8 cellular contexts compared by ENCODE assay signal in the genomic region with DNA sequence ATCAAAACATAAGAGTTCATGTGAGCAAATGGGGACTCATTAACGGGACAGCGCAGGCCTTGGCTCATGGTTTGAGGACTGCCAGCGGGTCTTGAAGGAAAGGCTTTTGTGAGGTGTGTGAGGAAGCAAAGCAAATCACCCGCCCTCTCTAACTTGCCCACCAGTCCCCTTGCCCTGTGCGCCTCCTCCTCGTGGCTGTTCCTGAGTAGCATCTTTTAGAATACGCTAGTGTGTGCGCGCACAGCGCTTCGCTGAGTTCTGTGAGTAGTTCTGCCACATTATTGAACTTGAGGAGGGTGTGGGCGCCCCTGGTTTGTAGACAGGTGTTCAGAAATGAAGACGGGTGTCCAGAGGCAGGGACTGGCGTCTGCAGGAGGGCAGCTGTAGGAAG.
DNase-seq lines count a peak whose midpoint lies in the region; TF ChIP-seq lines count a peak whose summit lies in the region.
"Not testable (repeated sequence)": the region's sequence is repeated elsewhere in the genome, so short reads cannot be mapped to it uniquely, and the experiment has no call there.

No MANE protein-coding gene starts in this region.

- not testable (repeated sequence) for H3K9me3 ChIP-seq in ES-I3 (ENCODE audit: control insufficient read depth, insufficient read depth, low read length); mucosa of stomach (ENCODE audit: control insufficient read depth, low read length)

- TF ChIP-seq CTCF in WI38 (IDR thresholded peaks at IDR 0.05; ENCODE audit: low read depth, low read length); cardiac fibroblast (IDR thresholded peaks at IDR 0.05; ENCODE audit: low read depth, low read length); fibroblast of pulmonary artery (IDR thresholded peaks at IDR 0.05; ENCODE audit: low read length, missing control alignments); retinal pigment epithelial cell (conservative IDR thresholded peaks at IDR 0.05; ENCODE audit: low read depth, low read length): not testable (repeated sequence)

- not testable (repeated sequence) for H3K36me3 ChIP-seq in ES-I3 (ENCODE audit: insufficient read depth, low read length); mucosa of stomach (ENCODE audit: control insufficient read depth, insufficient read depth, low read length); urinary bladder (ENCODE audit: insufficient read depth)

- H3K27ac ChIP-seq in urinary bladder (ENCODE audit: low read depth), result not testable (repeated sequence)

- DNase-seq in cardiac fibroblast (ENCODE audit: low read depth in 2 of 2), result peak; percentile 15 to 31
- peak; percentile 33 for DNase-seq in fibroblast of pulmonary artery (ENCODE audit: low read depth)
- peak; percentile 15 for DNase-seq in iPS-NIHi11 (ENCODE audit: low spot score)
- DNase-seq in retinal pigment epithelial cell (ENCODE audit: low read depth), result peak; percentile 4

- H3K27me3 ChIP-seq in mucosa of stomach (ENCODE audit: control insufficient read depth, insufficient read depth, low read length), result not testable (repeated sequence)

- WGBS in urinary bladder, result 10% methylated on average over 14 of the region's 14 CpGs

- H3K4me1 ChIP-seq in ES-I3 (ENCODE audit: insufficient read depth, low read length); mucosa of stomach (ENCODE audit: control insufficient read depth, insufficient read depth, low read length); urinary bladder (ENCODE audit: insufficient read depth): not testable (repeated sequence)

- H3K9ac ChIP-seq in ES-I3 (ENCODE audit: low read depth, low read length) (peak overlapping the region; percentile 65), mucosa of stomach (ENCODE audit: low read length) (peak overlapping the region; percentile 71)

- H3K4me3 ChIP-seq in WI38 (ENCODE audit: low read depth, low read length) (peak overlapping the region; percentile 56), cardiac fibroblast (replicated peaks in 1 of 2; ENCODE audit: low read depth in 2 of 2, low read length in 2 of 2) (peak overlapping the region; percentile 61 to 71), fibroblast of pulmonary artery (replicated peaks; ENCODE audit: low read depth, low read length) (peak overlapping the region; percentile 66), mucosa of stomach (ENCODE audit: low read length) (peak overlapping the region; percentile 61), retinal pigment epithelial cell (ENCODE audit: low read length) (peak overlapping the region; percentile 76), urinary bladder (ENCODE audit: low read depth, low read length) (peak overlapping the region; percentile 51)
